Comparison of ENCODE assay signal across 8 cellular contexts in genomic region chr5:7745882-7746735, GRCh38.
DNase-seq lines count a peak whose midpoint lies in the region; ATAC-seq and TF ChIP-seq lines count a peak whose summit lies in the region.

No MANE protein-coding gene starts in this region.

- ATAC-seq in SK-N-SH treated with all-trans-retinoic acid at 6 μM for 48 hours (peak; percentile 86), HG03039 (IDR thresholded peaks at IDR 0.05; ENCODE audit: unreplicated experiment) (no peak)

- TF ChIP-seq CTCF in GM10266 (IDR thresholded peaks at IDR 0.05; ENCODE audit: control insufficient read depth, insufficient read depth, low read depth, missing control alignments) = peak; percentile 75

- DNase-seq in A172 (ENCODE audit: low spot score) = peak; percentile 50
- DNase-seq in GM10266 (ENCODE audit: extremely low spot score) = peak; percentile 44
- DNase-seq in NCI-H1092 (lab: John Stamatoyannopoulos, UW) = peak; percentile 57
- DNase-seq in central memory CD4-positive, alpha-beta T cell = peak; percentile 4
- peak; percentile 68 for DNase-seq in kidney tubule cell (ENCODE audit: low spot score)
- DNase-seq in stimulated activated CD4-positive, alpha-beta T cell treated with anti-CD3 and anti-CD28 coated beads, Interleukin-4, amount 100 ng/mL, for 24 hours = peak; percentile 46

TF ChIP-seq in SK-N-SH treated with all-trans-retinoic acid at 6 μM for 48 hours, 23 proteins besides CTCF, POLR2A, EP300 and RAD21:
- TF ChIP-seq ESRRG (CRISPR knock-in tag; IDR thresholded peaks at IDR 0.05) = no peak
- no peak for TF ChIP-seq CSRNP3 (CRISPR knock-in tag; IDR thresholded peaks at IDR 0.05)
- TF ChIP-seq ISL1 (CRISPR knock-in tag; IDR thresholded peaks at IDR 0.05) = no peak
- no peak for TF ChIP-seq ZNF70 (CRISPR knock-in tag; IDR thresholded peaks at IDR 0.05)
- TF ChIP-seq ARNTL (CRISPR knock-in tag; IDR thresholded peaks at IDR 0.05; ENCODE audit: borderline replicate concordance, low read depth) = no peak
- TF ChIP-seq CREB5 (CRISPR knock-in tag; IDR thresholded peaks at IDR 0.05; ENCODE audit: low read depth) = no peak
- no peak for TF ChIP-seq CSDC2 (CRISPR knock-in tag; IDR thresholded peaks at IDR 0.05)
- TF ChIP-seq ZC3H10 (CRISPR knock-in tag; IDR thresholded peaks at IDR 0.05) = no peak
- TF ChIP-seq POU6F1 (CRISPR knock-in tag; IDR thresholded peaks at IDR 0.05; ENCODE audit: borderline replicate concordance, low read depth) = no peak
- no peak for TF ChIP-seq ZNF8 (CRISPR knock-in tag; IDR thresholded peaks at IDR 0.05)
- TF ChIP-seq TOX (CRISPR knock-in tag; IDR thresholded peaks at IDR 0.05; ENCODE audit: borderline replicate concordance) = no peak
- no peak for TF ChIP-seq BACH2 (CRISPR knock-in tag; IDR thresholded peaks at IDR 0.05; ENCODE audit: borderline replicate concordance)
- no peak for TF ChIP-seq ZFP30 (CRISPR knock-in tag; IDR thresholded peaks at IDR 0.05)
- TF ChIP-seq TCF4 (CRISPR knock-in tag; IDR thresholded peaks at IDR 0.05; ENCODE audit: borderline replicate concordance) = no peak
- TF ChIP-seq ZNF565 (CRISPR knock-in tag; conservative IDR thresholded peaks at IDR 0.05; ENCODE audit: low read depth) = no peak
- no peak for TF ChIP-seq SNAI2 (CRISPR knock-in tag; IDR thresholded peaks at IDR 0.05)
- no peak for TF ChIP-seq OSR1 (CRISPR knock-in tag; IDR thresholded peaks at IDR 0.05)
- TF ChIP-seq PATZ1 (CRISPR knock-in tag; IDR thresholded peaks at IDR 0.05; ENCODE audit: borderline replicate concordance) = no peak

Comparison
In these comparisons a context has a peak if more than half of its experiments do, and no peak if none do; other contexts are left out.
1. DNase-seq: peak in every context shown above with its lines; median percentile 68 in kidney tubule cell; 57 in NCI-H1092; 50 in A172; 46 in stimulated activated CD4-positive, alpha-beta T cell treated with anti-CD3 and anti-CD28 coated beads, Interleukin-4, amount 100 ng/mL, for 24 hours; 44 in GM10266; 4 in central memory CD4-positive, alpha-beta T cell.